Comparison of ENCODE assay signal across 8 cellular contexts in the genomic region with DNA sequence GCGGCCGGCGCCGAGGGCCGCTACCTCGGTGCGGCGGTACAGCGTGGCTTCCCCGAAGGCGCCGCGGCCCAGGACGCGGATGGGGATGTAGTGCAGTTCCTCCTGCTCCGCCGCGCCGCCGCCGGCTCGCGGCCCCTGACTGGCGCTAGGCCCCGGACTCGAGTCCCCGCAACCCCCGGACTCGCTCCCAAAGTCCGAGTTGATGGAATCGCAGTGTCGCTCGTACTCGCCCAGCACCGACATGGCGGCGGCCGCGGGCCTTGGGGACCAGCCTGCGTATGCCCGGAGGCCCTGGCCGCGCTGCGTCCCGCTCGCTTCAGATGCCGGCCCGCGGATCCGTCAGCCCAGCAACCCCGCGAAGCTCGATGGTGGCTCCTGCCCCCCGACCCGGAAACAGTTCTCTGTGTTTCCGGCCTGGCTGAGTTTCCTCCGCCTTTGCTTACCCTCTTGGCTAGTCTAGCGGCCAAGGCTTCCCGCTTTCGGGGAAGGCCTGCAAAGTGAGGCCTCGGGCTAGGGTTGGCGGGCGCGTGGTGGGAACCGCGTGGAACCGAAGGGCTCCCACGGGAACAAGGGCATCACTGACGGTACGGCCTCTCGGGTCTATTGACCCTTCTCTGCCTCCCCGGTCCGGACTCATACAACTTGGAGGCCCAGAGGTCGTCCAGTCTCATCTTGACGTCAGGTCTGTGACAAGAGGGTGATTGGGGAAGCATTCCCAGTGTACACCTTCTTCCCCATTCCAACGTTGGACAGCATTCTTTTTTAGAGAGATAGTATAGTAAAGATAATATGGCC. TPM values are rescaled to one million over a fixed set of nuclear protein-coding genes. Genes with fewer than 3 reads are reported as not detected.
DNase-seq lines count a peak whose midpoint lies in the region; ATAC-seq and TF ChIP-seq lines count a peak whose summit lies in the region.

A gene (minus strand): TSS at position 370 of the 795 bp plus-strand sequence. CDS start 127 bp downstream, at position 243.

- TF ChIP-seq CTCF in CD14-positive monocyte (IDR thresholded peaks at IDR 0.05) (no peak), lung (IDR thresholded peaks at IDR 0.05; ENCODE audit: control extremely low read depth, extremely low read depth) (no peak)
- no peak for TF ChIP-seq CTCF in activated CD8-positive, alpha-beta T cell treated with anti-CD3 and anti-CD28 coated beads for 36 hours (IDR thresholded peaks at IDR 0.05)

- peaks cover 8 to 26% of the 10 kb centered on the region in 2 donors for H3K36me3 Mint-ChIP-seq in CD14-positive monocyte
- peaks cover 19% of the 10 kb centered on the region for H3K36me3 Mint-ChIP-seq in activated CD8-positive, alpha-beta T cell treated with anti-CD3 and anti-CD28 coated beads for 36 hours (ENCODE audit: low read depth)

- 0% methylated on average over 43 to 76 of the region's 76 CpGs for WGBS in lung, 2 donors

- H3K27me3 Mint-ChIP-seq in CD14-positive monocyte (ENCODE audit: low read depth in 3 of 3), result peaks cover 0 to 1% (median 0%) of the 10 kb centered on the region in 3 donors
- H3K27me3 Mint-ChIP-seq in activated CD8-positive, alpha-beta T cell treated with anti-CD3 and anti-CD28 coated beads for 36 hours, result no peaks in the 10 kb centered on the region

- peak; percentile 82 for DNase-seq in CD14-positive monocyte (ENCODE audit: low spot score)
- DNase-seq in HK-2 (ENCODE audit: unreplicated experiment), result peak; percentile 90
- DNase-seq in NCI-H82 treated with DMSO at 0.1 percent for 48 hours (lab: John Stamatoyannopoulos, UW; ENCODE audit: unreplicated experiment), result peak; percentile 29
- DNase-seq in activated CD8-positive, alpha-beta T cell treated with anti-CD3 and anti-CD28 coated beads for 36 hours, result peak; percentile 93
- peak; percentile 84 for DNase-seq in ecto neural progenitor cell (ENCODE audit: low spot score)
- DNase-seq in lung (ENCODE audit: low spot score), result peak; percentile 95
- DNase-seq in stimulated activated CD4-positive, alpha-beta T cell treated with anti-CD3 and anti-CD28 coated beads, TNF-alpha, amount 100 ng/mL, for 4 hours (ENCODE audit: low read depth in 3 of 3), result peak; percentile 74 to 86 (median 82)

- H3K9me3 ChIP-seq in lung (ENCODE audit: control insufficient read depth in 2 of 2, insufficient read depth in 1 of 2, low read length in 1 of 2), result no peaks in the 10 kb centered on the region

- CTCF ChIA-PET in activated CD8-positive, alpha-beta T cell treated with anti-CD3 and anti-CD28 coated beads for 36 hours (lab: Charles Lee), result interaction anchor here (0.7 to 5.4 kb wide), 10 partner anchors 39 to 365 kb away, joined by 3 to 99 read pairs (median 3); a partner anchor contains a TSS

- H3K27ac Mint-ChIP-seq in CD14-positive monocyte, result peak within 1 kb of the TSS; percentile 97 to 99 (median 98)
- H3K27ac Mint-ChIP-seq in activated CD8-positive, alpha-beta T cell treated with anti-CD3 and anti-CD28 coated beads for 36 hours, result peak within 1 kb of the TSS; percentile 99

- peaks cover 4 to 21% of the 10 kb centered on the region in 2 donors for H3K4me1 ChIP-seq in lung (ENCODE audit: control insufficient read depth in 2 of 2, insufficient read depth in 2 of 2, low read length in 2 of 2)

- intact Hi-C loops in CD14-positive monocyte (cut with micrococcal nuclease), result loop anchor here in 1 of 2 donors (10.0 kb wide), 1 partner anchor 298 kb away; a partner anchor contains a TSS
- intact Hi-C loops in activated CD8-positive, alpha-beta T cell treated with anti-CD3 and anti-CD28 coated beads for 36 hours (cut with micrococcal nuclease), result loop anchor here (5.0 kb wide), 1 partner anchor 120 kb away; no protein-coding TSS in a partner anchor

- no peaks in the 10 kb centered on the region for H3K27me3 ChIP-seq in lung (ENCODE audit: control insufficient read depth, insufficient read depth)

- peak within 1 kb of the TSS; percentile 90 to 93 for H3K27ac ChIP-seq in lung (ENCODE audit: low read depth in 1 of 2, low read length in 1 of 2)

- POLR2A ChIA-PET in activated CD8-positive, alpha-beta T cell treated with anti-CD3 and anti-CD28 coated beads for 36 hours (lab: Charles Lee), result interaction anchor here (1.0 to 2.5 kb wide), 13 partner anchors 8 to 185 kb away, joined by 3 to 8 read pairs (median 4); a partner anchor contains a TSS

- ATAC-seq in GM19397 (IDR thresholded peaks at IDR 0.05; ENCODE audit: unreplicated experiment), result peak; percentile 88
- peak; percentile 94 for ATAC-seq in activated CD8-positive, alpha-beta T cell treated with anti-CD3 and anti-CD28 coated beads for 36 hours
- ATAC-seq in lung (ENCODE audit: insufficient read depth, low FRiP score), result peak; percentile 93

- H3K9me3 Mint-ChIP-seq in CD14-positive monocyte, result no peaks in the 10 kb centered on the region
- H3K9me3 Mint-ChIP-seq in activated CD8-positive, alpha-beta T cell treated with anti-CD3 and anti-CD28 coated beads for 36 hours, result no peaks in the 10 kb centered on the region

- peak within 1 kb of the TSS; percentile 73 for H3K4me3 ChIP-seq in lung

- H3K36me3 ChIP-seq in lung (ENCODE audit: control insufficient read depth in 2 of 2, insufficient read depth in 2 of 2, low read length in 2 of 2), result peaks cover 0 to 4% of the 10 kb centered on the region in 2 donors

- peaks cover 49% of the 10 kb centered on the region for H3K4me1 Mint-ChIP-seq in CD14-positive monocyte
- H3K4me1 Mint-ChIP-seq in activated CD8-positive, alpha-beta T cell treated with anti-CD3 and anti-CD28 coated beads for 36 hours (ENCODE audit: low read depth), result peaks cover 39% of the 10 kb centered on the region

- peak within 1 kb of the TSS; percentile 82 to 95 for H3K4me3 Mint-ChIP-seq in CD14-positive monocyte
- H3K4me3 Mint-ChIP-seq in activated CD8-positive, alpha-beta T cell treated with anti-CD3 and anti-CD28 coated beads for 36 hours, result peak within 1 kb of the TSS; percentile 99

RNA-seq across cellular contexts. Expression of the gene that starts here (rescaled TPM):
- polyA plus RNA-seq in CD14-positive monocyte, result 10 to 100 TPM in 1 of 2 donors, 1 to 10 TPM in 1; 8.9 to 10.1 TPM
- 10 to 100 TPM; 54.9 to 59.5 TPM for total RNA-seq in activated CD8-positive, alpha-beta T cell treated with anti-CD3 and anti-CD28 coated beads for 36 hours
- total RNA-seq in lung, result 10 to 100 TPM; 74.1 to 76.3 TPM
- 10 to 100 TPM; 23.1 to 32.4 TPM for polyA plus RNA-seq in lung

Comparison
In these comparisons a context has a peak if more than half of its experiments do, and no peak if none do; other contexts are left out.
1. Peak in every context shown above with its lines: DNase-seq, ATAC-seq, H3K4me3 ChIP-seq and H3K27ac ChIP-seq.
2. DNase-seq: peak in every context shown above with its lines; median percentile 95 in lung; 93 in activated CD8-positive, alpha-beta T cell treated with anti-CD3 and anti-CD28 coated beads for 36 hours; 90 in HK-2; 84 in ecto neural progenitor cell; 82 in CD14-positive monocyte; 82 in stimulated activated CD4-positive, alpha-beta T cell treated with anti-CD3 and anti-CD28 coated beads, TNF-alpha, amount 100 ng/mL, for 4 hours; 29 in NCI-H82 treated with DMSO at 0.1 percent for 48 hours.